Comparison of ENCODE assay signal across 15 cellular contexts in genomic region chr12:45220961-45221360, GRCh38.
"Had no signal": no experiment of that assay in that cellular context is flagged by ENCODE, and none has a peak within 500 bp of the region (broad histone marks: within the 10 kb centered on the region; RNA-seq: fewer than 3 reads in every experiment).

No MANE protein-coding gene starts in this region.

- H3K27me3 ChIP-seq: testis had no signal

- H3K27ac ChIP-seq: testis had no signal

- H3K27me3 Mint-ChIP-seq: stimulated activated naive CD8-positive, alpha-beta T cell treated with anti-CD3 and anti-CD28 coated beads, Interleukin-15, Interleukin-2, amounts not matched to agents 100 ng/mL and 50 ng/mL, for 24 hours had no signal

- DNase-seq: activated CD4-positive, alpha-beta T cell treated with anti-CD3 and anti-CD28 coated beads, Interleukin-2, amount 50 U/mL, for 4 hours; activated effector memory CD4-positive, alpha-beta T cell treated with Interleukin-2 at 50 U/mL for 16 hours; activated T-cell treated with anti-CD3 and anti-CD28 coated beads, Interleukin-2, amount 50 U/mL, for 1 hour; amygdala; dermis blood vessel endothelial cell; erythroblast; glutamatergic neuron; left ventricle myocardium superior; stimulated activated CD4-positive, alpha-beta T cell treated with anti-CD3 and anti-CD28 coated beads, Interleukin-2, amount 100 ng/mL, for 48 hours; T-helper 2 cell; testis had no signal

- H3K27ac Mint-ChIP-seq: activated naive CD4-positive, alpha-beta T cell treated with anti-CD3 and anti-CD28 coated beads, Interleukin-2, amount 50 U/mL, for 72 hours; stimulated activated naive CD8-positive, alpha-beta T cell treated with anti-CD3 and anti-CD28 coated beads, Interleukin-15, Interleukin-2, amounts not matched to agents 100 ng/mL and 50 ng/mL, for 24 hours had no signal

- H3K4me3 Mint-ChIP-seq: stimulated activated naive CD8-positive, alpha-beta T cell treated with anti-CD3 and anti-CD28 coated beads, Interleukin-15, Interleukin-2, amounts not matched to agents 100 ng/mL and 50 ng/mL, for 24 hours had no signal

- FAIRE-seq: TTC549, urothelium cell line had no signal

- H3K4me3 ChIP-seq: testis had no signal

- H3K9me3 ChIP-seq: testis had no signal

- H3K9me3 Mint-ChIP-seq: stimulated activated naive CD8-positive, alpha-beta T cell treated with anti-CD3 and anti-CD28 coated beads, Interleukin-15, Interleukin-2, amounts not matched to agents 100 ng/mL and 50 ng/mL, for 24 hours had no signal
